In the genomic region with DNA sequence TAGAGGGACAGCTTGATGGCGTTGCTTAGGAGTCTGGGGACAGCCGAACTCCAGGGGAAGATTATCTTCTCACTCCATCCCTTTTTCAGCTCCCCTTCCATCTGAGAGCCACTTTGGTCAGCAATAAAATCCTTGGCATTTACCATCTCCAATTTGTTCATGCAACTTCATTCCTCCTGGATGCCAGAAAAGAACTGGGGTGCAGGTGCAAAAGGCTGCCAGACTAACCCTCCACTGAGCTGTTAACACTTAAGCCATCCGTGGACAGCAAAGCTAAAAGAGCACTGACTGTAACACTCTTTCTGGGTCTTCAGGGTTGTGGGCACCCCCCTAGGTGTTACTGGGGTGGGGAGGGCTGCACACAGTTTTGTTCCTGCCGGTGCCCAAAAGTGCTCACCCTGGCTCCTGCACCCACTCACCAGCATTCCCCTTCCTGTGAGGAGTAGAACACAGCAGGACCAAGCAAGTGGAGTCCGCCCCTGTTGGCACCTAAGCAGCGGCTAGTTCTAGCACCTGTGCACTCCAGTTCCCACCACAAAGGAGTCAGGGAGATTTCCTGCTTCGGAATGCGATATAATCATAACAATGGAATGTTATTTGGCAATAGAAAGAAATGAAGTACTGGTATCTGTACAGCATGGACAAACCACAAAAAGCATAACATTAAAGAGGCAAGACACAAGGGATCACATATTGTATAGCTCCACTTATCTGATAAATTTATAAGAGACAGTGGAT, we compare ENCODE assay signal across 1 cellular context.
TF ChIP-seq lines count a peak whose summit lies in the region.

No MANE protein-coding gene starts in this region.

TF ChIP-seq in H1, 55 proteins besides CTCF, POLR2A, EP300 and RAD21:
- TF ChIP-seq SAP30 (IDR thresholded peaks at IDR 0.05; ENCODE audit: insufficient read depth, insufficient replicate concordance, low read length): no peak
- TF ChIP-seq PHF8 (conservative IDR thresholded peaks at IDR 0.05; ENCODE audit: low read depth, low read length): no peak
- TF ChIP-seq SIX5 (IDR thresholded peaks at IDR 0.05; ENCODE audit: low read depth, low read length): no peak
- TF ChIP-seq, protein P1, sequence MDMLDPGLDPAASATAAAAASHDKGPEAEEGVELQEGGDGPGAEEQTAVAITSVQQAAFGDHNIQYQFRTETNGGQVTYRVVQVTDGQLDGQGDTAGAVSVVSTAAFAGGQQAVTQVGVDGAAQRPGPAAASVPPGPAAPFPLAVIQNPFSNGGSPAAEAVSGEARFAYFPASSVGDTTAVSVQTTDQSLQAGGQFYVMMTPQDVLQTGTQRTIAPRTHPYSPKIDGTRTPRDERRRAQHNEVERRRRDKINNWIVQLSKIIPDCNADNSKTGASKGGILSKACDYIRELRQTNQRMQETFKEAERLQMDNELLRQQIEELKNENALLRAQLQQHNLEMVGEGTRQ (IDR thresholded peaks at IDR 0.05; ENCODE audit: low read length): no peak
- no peak for TF ChIP-seq GABPA (IDR thresholded peaks at IDR 0.05; ENCODE audit: borderline replicate concordance, insufficient read depth, low read length)
- no peak for TF ChIP-seq SP2 (IDR thresholded peaks at IDR 0.05; ENCODE audit: low read length)
- TF ChIP-seq SRF (IDR thresholded peaks at IDR 0.05; ENCODE audit: low read depth, low read length): no peak
- TF ChIP-seq NRF1 (IDR thresholded peaks at IDR 0.05; ENCODE audit: low read depth, low read length): no peak
- TF ChIP-seq BCL11A (IDR thresholded peaks at IDR 0.05; ENCODE audit: low read depth in 2 of 2, low read length in 2 of 2): no peak
- no peak for TF ChIP-seq SP1 (IDR thresholded peaks at IDR 0.05; ENCODE audit: low read depth, low read length)
- no peak for TF ChIP-seq CBX8 (IDR thresholded peaks at IDR 0.05; ENCODE audit: borderline replicate concordance, low read depth, low read length)
